8 cellular contexts compared by ENCODE assay signal in genomic region chr22:35742342-35743100, GRCh38. TPM values are rescaled to one million over a fixed set of nuclear protein-coding genes. Genes with fewer than 3 reads are reported as not detected.
DNase-seq lines count a peak whose midpoint lies in the region; FAIRE-seq and TF ChIP-seq lines count a peak whose summit lies in the region.

No MANE protein-coding gene starts in this region.

- H3K23ac ChIP-seq in mesenchymal stem cell (ENCODE audit: low read length in 2 of 2): no peak overlapping the region

- H3K9ac ChIP-seq in mesenchymal stem cell (ENCODE audit: low read length): peak overlapping the region; percentile 74

- no peak overlapping the region for H3K18ac ChIP-seq in mesenchymal stem cell (ENCODE audit: low read depth in 1 of 2, low read length in 2 of 2)

- H3K79me1 ChIP-seq in mesenchymal stem cell (replicated peaks; ENCODE audit: low read length, poor library complexity, severe bottlenecking): peaks cover 22% of the 10 kb centered on the region

- no peak for FAIRE-seq in small intestine (lab: Jason Lieb, UNC)

- no peak for TF ChIP-seq CTCF in AG09309 (IDR thresholded peaks at IDR 0.05; ENCODE audit: control insufficient read depth, insufficient read depth, low read depth, low read length, missing control alignments)

- H2BK120ac ChIP-seq in mesenchymal stem cell (ENCODE audit: low read depth, low read length): no peak overlapping the region

- H3K27ac ChIP-seq in mesenchymal stem cell (ENCODE audit: low read length, poor library complexity, severe bottlenecking): peak overlapping the region; percentile 87
- H3K27ac ChIP-seq in small intestine (ENCODE audit: low read depth in 1 of 2, low read length in 1 of 2): peak overlapping the region in 1 of 2 donors; percentile 66

- no peak overlapping the region for H3K14ac ChIP-seq in mesenchymal stem cell (ENCODE audit: low read length in 2 of 2)

- no peak overlapping the region for H2BK12ac ChIP-seq in mesenchymal stem cell (ENCODE audit: low read length in 2 of 2)

- WGBS in mesenchymal stem cell: 64% methylated on average over 8 of the region's 9 CpGs
- WGBS in small intestine, 3 donors: 78 to 81% (median 79%) methylated on average over 9 of the region's 9 CpGs

- H3K27me3 ChIP-seq in mesenchymal stem cell (ENCODE audit: control insufficient read depth in 1 of 2, insufficient read depth in 1 of 2, low read length in 2 of 2) (no peaks in the 10 kb centered on the region), small intestine (ENCODE audit: control insufficient read depth in 2 of 2, insufficient read depth in 2 of 2, low read length in 2 of 2) (no peaks in the 10 kb centered on the region)

- H2BK15ac ChIP-seq in mesenchymal stem cell (ENCODE audit: low read depth, poor library complexity, severe bottlenecking): no peak overlapping the region

- H2BK5ac ChIP-seq in mesenchymal stem cell (ENCODE audit: low read depth, low read length, poor library complexity, severe bottlenecking): no peak overlapping the region

- H3K4me2 ChIP-seq in mesenchymal stem cell (ENCODE audit: low read length, poor library complexity, severe bottlenecking): peak overlapping the region; percentile 24

- peaks cover 20 to 78% of the 10 kb centered on the region in 2 experiments for H3K36me3 ChIP-seq in mesenchymal stem cell (ENCODE audit: control insufficient read depth in 1 of 2, insufficient read depth in 2 of 2, low read depth in 1 of 2, low read length in 2 of 2)
- peaks cover 2 to 7% of the 10 kb centered on the region in 2 donors for H3K36me3 ChIP-seq in small intestine (ENCODE audit: control insufficient read depth in 2 of 2, insufficient read depth in 2 of 2, low read length in 2 of 2)

- H3K9me3 ChIP-seq in mesenchymal stem cell (ENCODE audit: control insufficient read depth, low read length): no peaks in the 10 kb centered on the region
- H3K9me3 ChIP-seq in small intestine (ENCODE audit: control insufficient read depth, low read depth): no peaks in the 10 kb centered on the region

- DNase-seq in AG09309 (ENCODE audit: low read depth) (peak; percentile 46), NCI-H2227 treated with DMSO at 0.1 percent for 48 hours (lab: John Stamatoyannopoulos, UW) (peak; percentile 6), dedifferentiated amniotic fluid mesenchymal stem cell (ENCODE audit: extremely low spot score) (peak; percentile 64), mesenchymal stem cell (peak; percentile 80), UCSD-AML1 (lab: John Stamatoyannopoulos, UW; ENCODE audit: unreplicated experiment) (no peak), activated T-cell treated with anti-CD3 and anti-CD28 coated beads for 4 hours (no peak), small intestine (no peak)
- no peak for DNase-seq in activated CD4-positive, alpha-beta T cell treated with anti-CD3 and anti-CD28 coated beads, Interleukin-2, amount 50 U/mL, for 4 hours

- H2AK5ac ChIP-seq in mesenchymal stem cell (ENCODE audit: low read length, severe bottlenecking): peak overlapping the region; percentile 47

- H3K4me1 ChIP-seq in mesenchymal stem cell (ENCODE audit: control insufficient read depth, insufficient read depth, low read depth, low read length) (peaks cover 6% of the 10 kb centered on the region), small intestine (ENCODE audit: control insufficient read depth in 2 of 2, insufficient read depth in 1 of 2, low read depth in 1 of 2, low read length in 1 of 2) (no peaks in the 10 kb centered on the region)

- H4K8ac ChIP-seq in mesenchymal stem cell (ENCODE audit: low read length): no peak overlapping the region

- no peak overlapping the region for H4K91ac ChIP-seq in mesenchymal stem cell (ENCODE audit: low read length)

- H3K4me3 ChIP-seq in AG09309 (ENCODE audit: control insufficient read depth, low read depth, low read length): no peak overlapping the region
- peak overlapping the region in 1 of 2 experiments; percentile 39 for H3K4me3 ChIP-seq in mesenchymal stem cell (ENCODE audit: insufficient read depth in 1 of 2, low read depth in 1 of 2, low read length in 2 of 2)
- H3K4me3 ChIP-seq in small intestine (ENCODE audit: low read depth in 1 of 2, low read length in 2 of 2): no peak overlapping the region

- H2AFZ ChIP-seq in mesenchymal stem cell (ENCODE audit: low read depth, low read length): no peak overlapping the region

- peak overlapping the region in 1 of 2 experiments; percentile 41 for H3K4ac ChIP-seq in mesenchymal stem cell (ENCODE audit: low read depth in 1 of 2, low read length in 2 of 2)

RNA-seq across cellular contexts. Expression of gene APOL5, which starts 24.8 kb away (rescaled TPM):
- polyA plus RNA-seq in mesenchymal stem cell (2013, experiment 1 of 2): not detected
- polyA plus RNA-seq in mesenchymal stem cell (2013, experiment 2 of 2): not detected
- not detected for polyA plus RNA-seq in small intestine

Comparison
In these comparisons a context has a peak if more than half of its experiments do, and no peak if none do; other contexts are left out.
1. DNase-seq: peak in AG09309 (single experiment), NCI-H2227 treated with DMSO at 0.1 percent for 48 hours (single experiment), dedifferentiated amniotic fluid mesenchymal stem cell (single experiment) and mesenchymal stem cell (single experiment); none in UCSD-AML1 (single experiment), activated T-cell treated with anti-CD3 and anti-CD28 coated beads for 4 hours (single experiment), activated CD4-positive, alpha-beta T cell treated with anti-CD3 and anti-CD28 coated beads, Interleukin-2, amount 50 U/mL, for 4 hours (0 of 2) and small intestine (single experiment).